In the genomic region with DNA sequence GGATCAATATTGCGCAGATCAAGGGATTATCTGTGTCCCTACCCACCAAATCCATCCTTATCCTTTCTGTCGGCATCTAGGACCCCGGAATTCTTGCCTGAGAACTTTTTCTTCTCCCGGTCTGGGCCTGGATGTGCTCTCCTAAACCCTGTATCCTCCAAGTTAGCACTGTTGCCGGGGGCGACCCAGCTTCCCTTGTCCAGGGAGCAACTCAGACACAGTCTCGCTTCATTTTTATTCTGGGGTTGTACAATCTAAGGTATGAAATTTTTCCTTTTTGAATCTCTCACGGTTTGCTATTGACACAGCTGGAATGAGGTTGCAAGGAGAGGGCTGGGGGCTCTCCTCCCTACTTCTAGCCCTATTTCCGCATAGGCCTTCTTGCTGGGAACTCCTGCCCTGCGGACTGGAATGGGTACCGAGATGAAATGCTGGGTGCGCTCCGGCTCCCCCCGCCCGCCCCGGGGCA, we compare ENCODE assay signal across 8 cellular contexts. TPM values are rescaled to one million over a fixed set of nuclear protein-coding genes. Genes with fewer than 3 reads are reported as not detected.
DNase-seq lines count a peak whose midpoint lies in the region; ATAC-seq, FAIRE-seq and TF ChIP-seq lines count a peak whose summit lies in the region.

No MANE protein-coding gene starts in this region.

- ATAC-seq in K562, result no peak; the same call in 2 of the 3 replicates
- ATAC-seq in lung (ENCODE audit: insufficient read depth, low FRiP score), result no peak
- ATAC-seq in upper lobe of right lung, result no peak

- H3K4me3 ChIP-seq in K562 (peak overlapping the region; percentile 82), lung (no peak overlapping the region), upper lobe of right lung (peak overlapping the region; percentile 79)

- BruUV-seq in K562 (replicated peaks; lab: Mats Ljungman, UMichigan), result no TSS peak

- WGBS in K562 (ENCODE audit: insufficient coverage, low coverage, missing lambda C conversion rate), result 24% methylated on average over 14 of the region's 16 CpGs
- 30 to 35% methylated on average over 16 of the region's 16 CpGs for WGBS in lung, 2 donors

- H3K27me3 ChIP-seq in K562 (ENCODE audit: control insufficient read depth in 2 of 2, insufficient read depth in 2 of 2, low read length in 2 of 2) (no peaks in the 10 kb centered on the region), lung (ENCODE audit: control insufficient read depth, insufficient read depth) (no peaks in the 10 kb centered on the region), upper lobe of right lung (no peaks in the 10 kb centered on the region)

- no peak overlapping the region for H3K27ac ChIP-seq in K562 (ENCODE audit: extremely low read depth, low read depth, low read length)
- peak overlapping the region; percentile 94 to 95 for H3K27ac ChIP-seq in lung (ENCODE audit: low read depth in 1 of 2, low read length in 1 of 2)
- peak overlapping the region; percentile 92 for H3K27ac ChIP-seq in upper lobe of right lung

- peak; percentile 25 for DNase-seq in CD1c-positive myeloid dendritic cell (ENCODE audit: extremely low spot score)
- no peak for DNase-seq in HFFc6
- no peak for DNase-seq in K562 (ENCODE audit: extremely low read depth in 1 of 4, low spot score in 3 of 4)
- DNase-seq in lung (ENCODE audit: low spot score), result no peak
- peak; percentile 68 for DNase-seq in upper lobe of right lung
- no peak for DNase-seq in stimulated activated naive CD4-positive, alpha-beta T cell (lab: John Stamatoyannopoulos, UW)
- no peak for DNase-seq in HEK293T (ENCODE audit: extremely low spot score)
- no peak for DNase-seq in NCI-H2171 treated with DMSO at 0.1 percent for 48 hours (lab: John Stamatoyannopoulos, UW)

- H3K4me3 Mint-ChIP-seq in HFFc6, result peak overlapping the region; percentile 97

- H3K4me1 ChIP-seq in K562 (replicated peaks in 1 of 2; ENCODE audit: control insufficient read depth in 2 of 2, insufficient read depth in 2 of 2, low read length in 2 of 2) (peaks cover 5 to 15% of the 10 kb centered on the region in 2 experiments; a peak in 3 of 5 replicates), lung (ENCODE audit: control insufficient read depth in 2 of 2, insufficient read depth in 2 of 2, low read length in 2 of 2) (peaks cover 1 to 15% of the 10 kb centered on the region in 2 donors), upper lobe of right lung (peaks cover 28% of the 10 kb centered on the region)

- peaks cover 45% of the 10 kb centered on the region for H3K79me2 ChIP-seq in K562 (ENCODE audit: control insufficient read depth, insufficient read depth, low read length)

- H3K4me2 ChIP-seq in K562 (ENCODE audit: insufficient read depth, low read length), result peak overlapping the region; percentile 91

- H3K9me1 ChIP-seq in K562 (ENCODE audit: control insufficient read depth, insufficient read depth, low read length), result no peaks in the 10 kb centered on the region

- H4K20me1 ChIP-seq in K562 (replicated peaks; ENCODE audit: control insufficient read depth, insufficient read depth, low read length), result peaks cover 6% of the 10 kb centered on the region; the same call in 1 of the 2 replicates

- H2AFZ ChIP-seq in K562 (ENCODE audit: low read depth, low read length), result peak overlapping the region; percentile 83

- H3K9me3 ChIP-seq in K562 (replicated peaks; ENCODE audit: control insufficient read depth, insufficient read depth, low read depth, low read length) (no peaks in the 10 kb centered on the region), lung (ENCODE audit: control insufficient read depth in 2 of 2, insufficient read depth in 1 of 2, low read length in 1 of 2) (no peaks in the 10 kb centered on the region), upper lobe of right lung (no peaks in the 10 kb centered on the region)

- in situ Hi-C loops in K562 (cut with MboI), result no loop called here

- intact Hi-C loops in K562 (cut with micrococcal nuclease) (no loop called here), upper lobe of right lung (cut with DNase I) (no loop called here)

- H3K36me3 ChIP-seq in K562 (ENCODE audit: control insufficient read depth, insufficient read depth, low read length) (peaks cover 28% of the 10 kb centered on the region), lung (ENCODE audit: control insufficient read depth in 2 of 2, insufficient read depth in 2 of 2, low read length in 2 of 2) (peaks cover 2 to 5% of the 10 kb centered on the region in 2 donors), upper lobe of right lung (peaks cover 21% of the 10 kb centered on the region)

- peaks cover 11% of the 10 kb centered on the region for H3K27me3 Mint-ChIP-seq in HFFc6 (ENCODE audit: insufficient read depth)

- no peak for FAIRE-seq in K562 (lab: Jason Lieb, UNC)

- no peak for TF ChIP-seq POLR2A in K562 (conservative IDR thresholded peaks at IDR 0.05)

- no peak for TF ChIP-seq EP300 in K562 (IDR thresholded peaks at IDR 0.05; ENCODE audit: low read length)

- POLR2A ChIA-PET in K562 (lab: Yijun Ruan, JAX) (interaction anchor here (0.7 to 5.0 kb wide), 5 partner anchors 13 to 139 kb away, joined by 3 to 30 read pairs (median 5); a partner anchor contains a TSS), HEK293T (lab: Yijun Ruan, JAX) (interaction anchor here (1.3 to 4.0 kb wide), 6 partner anchors 9 to 126 kb away, joined by 4 to 47 read pairs (median 14); a partner anchor contains a TSS)

- peak overlapping the region; percentile 95 for H3K27ac Mint-ChIP-seq in HFFc6

- no peaks in the 10 kb centered on the region for H3K9me3 Mint-ChIP-seq in HFFc6

- peaks cover 28% of the 10 kb centered on the region for H3K4me1 Mint-ChIP-seq in HFFc6 (ENCODE audit: low read depth)

- no peak for TF ChIP-seq RAD21 in K562 (CRISPR knock-in tag; conservative IDR thresholded peaks at IDR 0.05 in 1 of 2, IDR thresholded peaks at IDR 0.05 in 1 of 2)

- peaks cover 5% of the 10 kb centered on the region for H3K36me3 Mint-ChIP-seq in HFFc6 (ENCODE audit: low read depth)

- H3K9ac ChIP-seq in K562 (ENCODE audit: insufficient read depth in 1 of 2, low read depth in 2 of 2, low read length in 2 of 2), result peak overlapping the region; percentile 93 to 99; a peak in 3 of 4 replicates

- no peak for TF ChIP-seq CTCF in HFFc6 (IDR thresholded peaks at IDR 0.05)
- no peak for TF ChIP-seq CTCF in K562 (IDR thresholded peaks at IDR 0.05 in 2 of 3, conservative IDR thresholded peaks at IDR 0.05 in 1 of 3; ENCODE audit: insufficient read depth in 2 of 3, low read depth in 1 of 3, low read length in 3 of 3)
- TF ChIP-seq CTCF in lung (IDR thresholded peaks at IDR 0.05; ENCODE audit: control extremely low read depth, extremely low read depth), result no peak
- TF ChIP-seq CTCF in upper lobe of right lung (IDR thresholded peaks at IDR 0.05), result no peak

- CTCF ChIA-PET in K562 (lab: Yijun Ruan, JAX; ENCODE audit: low intra/inter-chr PET ratio), result no interaction called here
- CTCF ChIA-PET in HEK293T (lab: Yijun Ruan, JAX), result interaction anchor here (0.6 to 0.7 kb wide), 2 partner anchors 53 to 163 kb away, joined by 3 to 4 read pairs; a partner anchor contains a TSS

RNA-seq across cellular contexts. Expression of a gene that starts 0.4 kb away (rescaled TPM):
- 10 to 100 TPM; 19.8 to 32.3 (median 25.7) TPM for total RNA-seq in HFFc6 (2021; fragmentation: NEBNext Ultra II Directional; extraction: Animal tissue kit (Norgen Biotek cat#: 25700))
- total RNA-seq in K562 (2011; cell fraction: chromatin; rRNA removed; ENCODE audit: low replicate concordance), result 112 and 115 TPM in 2 replicates
- 90.6 and 93.6 TPM in 2 replicates for total RNA-seq in K562 (2011; cell fraction: nucleolus; rRNA removed)
- 115 and 131 TPM in 2 replicates for total RNA-seq in K562 (2011; cell fraction: nucleoplasm; rRNA removed)
- total RNA-seq in K562 (2014; rRNA removed) (92.5 and 119 TPM in 2 replicates), K562 (2014; rRNA removed; fragmentation: Illumina TruSeq; extraction: Trizol) (163 and 170 TPM in 2 replicates), K562 (2015; rRNA removed; fragmentation: Illumina TruSeq; extraction: Trizol) (141 and 144 TPM in 2 replicates), K562 (2021) (119 and 130 TPM in 2 replicates), lung (10 to 100 TPM; 15.5 to 41.4 TPM), upper lobe of right lung (32.8 TPM)
- polyA plus RNA-seq in K562 (2011; rRNA removed) (252 and 288 TPM in 2 replicates), K562 (2014; fragmentation: Illumina TruSeq; extraction: Trizol) (198 and 208 TPM in 2 replicates), K562 (2014; fragmentation: Nextera tagmentation; extraction: Ambion mirVana) (100 to 1,000 TPM in 1 of 2 experiments, 10 to 100 TPM in 1; 96.2 to 137 TPM), K562 (2014; rRNA removed) (134 and 143 TPM in 2 replicates), lung (100 to 1,000 TPM in 1 of 2 donors, 10 to 100 TPM in 1; 32.7 to 119 TPM)
- 200 and 236 TPM in 2 replicates for polyA plus RNA-seq in K562 (2011; cell fraction: cytosol; rRNA removed)
- 141 and 192 TPM in 2 replicates for polyA plus RNA-seq in K562 (2011; cell fraction: nucleus; rRNA removed)
- polyA plus RNA-seq in K562 (2012), result 88.6 and 90.8 TPM in 2 replicates
- 135 and 159 TPM in 2 replicates for polyA minus RNA-seq in K562 (2011; rRNA and poly(A)+ RNA removed)
- polyA minus RNA-seq in K562 (2011; cell fraction: cytosol; rRNA and poly(A)+ RNA removed), result 92.7 and 94.6 TPM in 2 replicates
- 36.8 and 65.8 TPM in 2 replicates for polyA minus RNA-seq in K562 (2011; cell fraction: nucleus; rRNA and poly(A)+ RNA removed)

RNA-seq across cellular contexts. Expression of a gene that starts 7.6 kb away (rescaled TPM):
- 10 to 100 TPM; 17.0 to 20.3 (median 19.2) TPM for total RNA-seq in HFFc6 (2021; fragmentation: NEBNext Ultra II Directional; extraction: Animal tissue kit (Norgen Biotek cat#: 25700))
- 39.4 and 59.8 TPM in 2 replicates for total RNA-seq in K562 (2011; cell fraction: chromatin; rRNA removed; ENCODE audit: low replicate concordance)
- 44.1 and 49.7 TPM in 2 replicates for total RNA-seq in K562 (2011; cell fraction: nucleolus; rRNA removed)
- total RNA-seq in K562 (2011; cell fraction: nucleoplasm; rRNA removed), result 51.0 and 52.4 TPM in 2 replicates
- 10.3 and 10.9 TPM in 2 replicates for total RNA-seq in K562 (2014; rRNA removed)
- total RNA-seq in K562 (2014; rRNA removed; fragmentation: Illumina TruSeq; extraction: Trizol), result 8.6 and 10.2 TPM in 2 replicates
- 10.7 and 11.7 TPM in 2 replicates for total RNA-seq in K562 (2015; rRNA removed; fragmentation: Illumina TruSeq; extraction: Trizol)
- 15.1 and 20.9 TPM in 2 replicates for total RNA-seq in K562 (2021)
- polyA plus RNA-seq in K562 (2011; rRNA removed), result 17.7 and 30.2 TPM in 2 replicates
- polyA plus RNA-seq in K562 (2011; cell fraction: cytosol; rRNA removed), result 20.6 and 21.5 TPM in 2 replicates
- polyA plus RNA-seq in K562 (2011; cell fraction: nucleus; rRNA removed), result 95.5 and 114 TPM in 2 replicates
- 14.4 and 21.9 TPM in 2 replicates for polyA plus RNA-seq in K562 (2012)
- polyA plus RNA-seq in K562 (2014; fragmentation: Illumina TruSeq; extraction: Trizol), result 14.9 and 16.6 TPM in 2 replicates
- 1 to 10 TPM; 5.3 to 7.4 TPM for polyA plus RNA-seq in K562 (2014; fragmentation: Nextera tagmentation; extraction: Ambion mirVana)
- 16.0 and 18.9 TPM in 2 replicates for polyA plus RNA-seq in K562 (2014; rRNA removed)
- polyA minus RNA-seq in K562 (2011; rRNA and poly(A)+ RNA removed), result 9.1 and 12.0 TPM in 2 replicates
- polyA minus RNA-seq in K562 (2011; cell fraction: cytosol; rRNA and poly(A)+ RNA removed), result 4.4 and 6.0 TPM in 2 replicates
- polyA minus RNA-seq in K562 (2011; cell fraction: nucleus; rRNA and poly(A)+ RNA removed), result 15.5 and 27.3 TPM in 2 replicates
- total RNA-seq in lung, result 10 to 100 TPM; 22.2 to 35.6 TPM
- 10 to 100 TPM; 27.4 to 46.7 TPM for polyA plus RNA-seq in lung
- total RNA-seq in upper lobe of right lung, result 40.2 TPM

RNA-seq across cellular contexts. Expression of a gene that starts 13.8 kb away (rescaled TPM):
- 100 to 1,000 TPM; 161 to 189 (median 184) TPM for total RNA-seq in HFFc6 (2021; fragmentation: NEBNext Ultra II Directional; extraction: Animal tissue kit (Norgen Biotek cat#: 25700))
- 34.9 and 40.9 TPM in 2 replicates for total RNA-seq in K562 (2011; cell fraction: chromatin; rRNA removed; ENCODE audit: low replicate concordance)
- total RNA-seq in K562 (2011; cell fraction: nucleolus; rRNA removed), result 31.0 and 33.6 TPM in 2 replicates
- total RNA-seq in K562 (2011; cell fraction: nucleoplasm; rRNA removed), result 40.3 and 47.9 TPM in 2 replicates
- total RNA-seq in K562 (2014; rRNA removed), result 157 and 188 TPM in 2 replicates
- 49.5 and 50.2 TPM in 2 replicates for total RNA-seq in K562 (2014; rRNA removed; fragmentation: Illumina TruSeq; extraction: Trizol)
- 54.8 and 63.8 TPM in 2 replicates for total RNA-seq in K562 (2015; rRNA removed; fragmentation: Illumina TruSeq; extraction: Trizol)
- 142 and 143 TPM in 2 replicates for total RNA-seq in K562 (2021)
- polyA plus RNA-seq in K562 (2011; rRNA removed), result 224 and 225 TPM in 2 replicates
- polyA plus RNA-seq in K562 (2011; cell fraction: cytosol; rRNA removed), result 321 and 341 TPM in 2 replicates
- polyA plus RNA-seq in K562 (2011; cell fraction: nucleus; rRNA removed), result 175 and 219 TPM in 2 replicates
- polyA plus RNA-seq in K562 (2012), result 161 and 174 TPM in 2 replicates
- polyA plus RNA-seq in K562 (2014; fragmentation: Illumina TruSeq; extraction: Trizol), result 212 and 274 TPM in 2 replicates
- 100 to 1,000 TPM; 158 to 234 TPM for polyA plus RNA-seq in K562 (2014; fragmentation: Nextera tagmentation; extraction: Ambion mirVana)
- polyA plus RNA-seq in K562 (2014; rRNA removed), result 218 and 222 TPM in 2 replicates
- polyA minus RNA-seq in K562 (2011; rRNA and poly(A)+ RNA removed), result 141 and 166 TPM in 2 replicates
- 59.7 and 65.9 TPM in 2 replicates for polyA minus RNA-seq in K562 (2011; cell fraction: cytosol; rRNA and poly(A)+ RNA removed)
- 14.0 and 29.0 TPM in 2 replicates for polyA minus RNA-seq in K562 (2011; cell fraction: nucleus; rRNA and poly(A)+ RNA removed)
- 100 to 1,000 TPM in 1 of 2 donors, 10 to 100 TPM in 1; 66.2 to 144 TPM for total RNA-seq in lung
- 100 to 1,000 TPM in 1 of 2 donors, 10 to 100 TPM in 1; 95.8 to 159 TPM for polyA plus RNA-seq in lung
- 101 TPM for total RNA-seq in upper lobe of right lung

RNA-seq across cellular contexts. Expression of a gene that starts 14.2 kb away (rescaled TPM):
- 10 to 100 TPM; 26.4 to 33.8 (median 30.7) TPM for total RNA-seq in HFFc6 (2021; fragmentation: NEBNext Ultra II Directional; extraction: Animal tissue kit (Norgen Biotek cat#: 25700))
- total RNA-seq in K562 (2011; cell fraction: chromatin; rRNA removed; ENCODE audit: low replicate concordance), result 124 and 166 TPM in 2 replicates
- 148 and 154 TPM in 2 replicates for total RNA-seq in K562 (2011; cell fraction: nucleolus; rRNA removed)
- 122 and 133 TPM in 2 replicates for total RNA-seq in K562 (2011; cell fraction: nucleoplasm; rRNA removed)
- total RNA-seq in K562 (2014; rRNA removed), result 47.8 and 48.9 TPM in 2 replicates
- total RNA-seq in K562 (2014; rRNA removed; fragmentation: Illumina TruSeq; extraction: Trizol), result 35.6 and 36.9 TPM in 2 replicates
- 42.3 and 44.1 TPM in 2 replicates for total RNA-seq in K562 (2015; rRNA removed; fragmentation: Illumina TruSeq; extraction: Trizol)
- total RNA-seq in K562 (2021), result 31.4 and 39.1 TPM in 2 replicates
- 49.3 and 65.2 TPM in 2 replicates for polyA plus RNA-seq in K562 (2011; rRNA removed)
- 108 and 117 TPM in 2 replicates for polyA plus RNA-seq in K562 (2011; cell fraction: cytosol; rRNA removed)
- polyA plus RNA-seq in K562 (2011; cell fraction: nucleus; rRNA removed), result 143 and 149 TPM in 2 replicates
- polyA plus RNA-seq in K562 (2012), result 37.0 and 40.1 TPM in 2 replicates
- polyA plus RNA-seq in K562 (2014; fragmentation: Illumina TruSeq; extraction: Trizol), result 31.4 and 36.4 TPM in 2 replicates
- 10 to 100 TPM; 32.1 to 59.2 TPM for polyA plus RNA-seq in K562 (2014; fragmentation: Nextera tagmentation; extraction: Ambion mirVana)
- 51.1 and 61.1 TPM in 2 replicates for polyA plus RNA-seq in K562 (2014; rRNA removed)
- polyA minus RNA-seq in K562 (2011; rRNA and poly(A)+ RNA removed), result 73.0 and 76.7 TPM in 2 replicates
- polyA minus RNA-seq in K562 (2011; cell fraction: cytosol; rRNA and poly(A)+ RNA removed), result 25.3 and 34.6 TPM in 2 replicates
- polyA minus RNA-seq in K562 (2011; cell fraction: nucleus; rRNA and poly(A)+ RNA removed), result 63.1 and 78.1 TPM in 2 replicates
- 10 to 100 TPM; 35.5 to 44.8 TPM for total RNA-seq in lung
- 10 to 100 TPM; 43.5 to 54.1 TPM for polyA plus RNA-seq in lung
- total RNA-seq in upper lobe of right lung, result 33.8 TPM

RNA-seq across cellular contexts. Expression of a gene that starts 32.8 kb away (rescaled TPM):
- total RNA-seq in HFFc6 (2021; fragmentation: NEBNext Ultra II Directional; extraction: Animal tissue kit (Norgen Biotek cat#: 25700)), result under 1 TPM in 1 of 6 experiments, not detected in 5; 0.05 TPM
- 0.12 TPM in 1 of 2 replicates, not detected in the other for total RNA-seq in K562 (2011; cell fraction: chromatin; rRNA removed; ENCODE audit: low replicate concordance)
- total RNA-seq in K562 (2011; cell fraction: nucleolus; rRNA removed), result not detected in 2 replicates
- 0.07 TPM in 1 of 2 replicates, not detected in the other for total RNA-seq in K562 (2011; cell fraction: nucleoplasm; rRNA removed)
- not detected in 2 replicates for total RNA-seq in K562 (2014; rRNA removed)
- total RNA-seq in K562 (2014; rRNA removed; fragmentation: Illumina TruSeq; extraction: Trizol), result not detected in 2 replicates
- 0.04 TPM in 2 replicates for total RNA-seq in K562 (2015; rRNA removed; fragmentation: Illumina TruSeq; extraction: Trizol)
- total RNA-seq in K562 (2021), result 0.02 TPM in 1 of 2 replicates, not detected in the other
- not detected in 2 replicates for polyA plus RNA-seq in K562 (2011; rRNA removed)
- polyA plus RNA-seq in K562 (2011; cell fraction: cytosol; rRNA removed), result not detected in 2 replicates
- polyA plus RNA-seq in K562 (2011; cell fraction: nucleus; rRNA removed), result 0.03 and 0.06 TPM in 2 replicates
- 0.12 TPM in 2 replicates for polyA plus RNA-seq in K562 (2012)
- polyA plus RNA-seq in K562 (2014; fragmentation: Illumina TruSeq; extraction: Trizol), result not detected in 2 replicates
- polyA plus RNA-seq in K562 (2014; fragmentation: Nextera tagmentation; extraction: Ambion mirVana), result under 1 TPM; 0.13 to 0.27 TPM
- 0.15 TPM in 1 of 2 replicates, not detected in the other for polyA plus RNA-seq in K562 (2014; rRNA removed)
- polyA minus RNA-seq in K562 (2011; rRNA and poly(A)+ RNA removed), result 0.06 TPM in 1 of 2 replicates, not detected in the other
- not detected in 2 replicates for polyA minus RNA-seq in K562 (2011; cell fraction: cytosol; rRNA and poly(A)+ RNA removed)
- under 0.01 and 0.11 TPM in 2 replicates for polyA minus RNA-seq in K562 (2011; cell fraction: nucleus; rRNA and poly(A)+ RNA removed)
- total RNA-seq in lung, result under 1 TPM; 0.25 to 0.51 TPM
- polyA plus RNA-seq in lung, result under 1 TPM; 0.03 to 0.08 TPM
- total RNA-seq in upper lobe of right lung, result 0.29 TPM

Comparison
In these comparisons a context has a peak if more than half of its experiments do, and no peak if none do; other contexts are left out.
1. DNase-seq: peak in CD1c-positive myeloid dendritic cell (single experiment) and upper lobe of right lung (single experiment); none in HFFc6 (single experiment), K562 (0 of 4), lung (single experiment), stimulated activated naive CD4-positive, alpha-beta T cell (0 of 6), HEK293T (single experiment) and NCI-H2171 treated with DMSO at 0.1 percent for 48 hours (single experiment).